Comparison of ENCODE assay signal across 13 cellular contexts in genomic region chr11:62242021-62242420, GRCh38. TPM values are rescaled to one million over a fixed set of nuclear protein-coding genes. Genes with fewer than 3 reads are reported as not detected.
A peak's percentile ranks its signal among the peaks of the same experiment; 100 is the strongest.
DNase-seq lines count a peak whose midpoint lies in the region; ATAC-seq and TF ChIP-seq lines count a peak whose summit lies in the region.
"Had no signal": no experiment of that assay in that cellular context is flagged by ENCODE, and none has a peak within 500 bp of the region (broad histone marks: within the 10 kb centered on the region; RNA-seq: fewer than 3 reads in every experiment).

A gene with protein sequence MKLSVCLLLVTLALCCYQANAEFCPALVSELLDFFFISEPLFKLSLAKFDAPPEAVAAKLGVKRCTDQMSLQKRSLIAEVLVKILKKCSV (plus strand): TSS chr11:62242239. CDS start chr11:62242308, 69 bp downstream.

- H3K4me1 Mint-ChIP-seq in stimulated activated naive B cell treated with anti-CD40 and anti-IgM and Interleukin-4, amounts not matched to agents 10 μg/mL and 1 μg/mL and 100 μg/mL, for 72 hours, result no peaks in the 10 kb centered on the region

- ATAC-seq in stimulated activated naive B cell treated with anti-CD40 and anti-IgM and Interleukin-4, amounts not matched to agents 10 μg/mL and 1 μg/mL and 100 μg/mL, for 72 hours (replicated peaks), result no peak
- ATAC-seq in GM21576 (IDR thresholded peaks at IDR 0.05; ENCODE audit: unreplicated experiment) (no peak), GM21737 (IDR thresholded peaks at IDR 0.05; ENCODE audit: unreplicated experiment) (no peak), GM18907 (IDR thresholded peaks at IDR 0.05; ENCODE audit: unreplicated experiment) (no peak)
- ATAC-seq: activated T-cell treated with anti-CD3 and anti-CD28 coated beads, Interleukin-2, amount 50 U/mL, for 4 hours had no signal

- DNase-seq in NCI-H1092 treated with DMSO at 0.1 percent for 48 hours (lab: John Stamatoyannopoulos, UW), result peak; percentile 91
- peak; percentile 91 for DNase-seq in SK-MEL-5 (ENCODE audit: low read depth, low spot score)
- peak; percentile 41 for DNase-seq in iPS-NIHi7 (ENCODE audit: extremely low spot score)
- no peak for DNase-seq in stimulated activated naive B cell treated with anti-CD40 and anti-IgM and Interleukin-4, amounts not matched to agents 10 μg/mL and 1 μg/mL and 100 μg/mL, for 72 hours
- DNase-seq: activated T-cell treated with anti-CD3 and anti-CD28 coated beads, Interleukin-2, amount 50 U/mL, for 4 hours; GOT3 had no signal

- no peak within 1 kb of the TSS for H3K27ac Mint-ChIP-seq in stimulated activated naive B cell treated with anti-CD40 and anti-IgM and Interleukin-4, amounts not matched to agents 10 μg/mL and 1 μg/mL and 100 μg/mL, for 72 hours

- H3K27ac ChIP-seq in C4-2B, result peak within 1 kb of the TSS; percentile 13
- H3K27ac ChIP-seq: BLaER1 had no signal

- peak; percentile 31 for TF ChIP-seq CTCF in C4-2B (conservative IDR thresholded peaks at IDR 0.05)

- no peaks in the 10 kb centered on the region for H3K9me3 Mint-ChIP-seq in stimulated activated naive B cell treated with anti-CD40 and anti-IgM and Interleukin-4, amounts not matched to agents 10 μg/mL and 1 μg/mL and 100 μg/mL, for 72 hours
- H3K9me3 Mint-ChIP-seq: activated T-cell treated with anti-CD3 and anti-CD28 coated beads, Interleukin-2, amount 50 U/mL, for 4 hours had no signal

- H3K27me3 Mint-ChIP-seq in stimulated activated naive B cell treated with anti-CD40 and anti-IgM and Interleukin-4, amounts not matched to agents 10 μg/mL and 1 μg/mL and 100 μg/mL, for 72 hours, result peaks cover 36 to 50% of the 10 kb centered on the region in 2 donors

- no peaks in the 10 kb centered on the region for H3K36me3 Mint-ChIP-seq in stimulated activated naive B cell treated with anti-CD40 and anti-IgM and Interleukin-4, amounts not matched to agents 10 μg/mL and 1 μg/mL and 100 μg/mL, for 72 hours

- H3K4me3 Mint-ChIP-seq in stimulated activated naive B cell treated with anti-CD40 and anti-IgM and Interleukin-4, amounts not matched to agents 10 μg/mL and 1 μg/mL and 100 μg/mL, for 72 hours, result no peak within 1 kb of the TSS
- H3K4me3 Mint-ChIP-seq: activated T-cell treated with anti-CD3 and anti-CD28 coated beads, Interleukin-2, amount 50 U/mL, for 4 hours had no signal

- in situ Hi-C loops in SK-MEL-5 (cut with HindIII; ENCODE audit: low pct_unique_long_range_greater_than_20kb, low sequenced_read_pairs), result no loop called here

RNA-seq across cellular contexts. Expression of the gene that starts here (rescaled TPM):
- total RNA-seq in SK-MEL-5 (2014; rRNA removed; shearing (Covaris generic)), result 4.5 and 6.0 TPM in 2 replicates
- 4.6 and 14.6 TPM in 2 replicates for polyA plus RNA-seq in SK-MEL-5 (2015; cell fraction: cytosol; rRNA removed)
- polyA plus RNA-seq in SK-MEL-5 (2015; cell fraction: nucleus; rRNA removed), result not detected in 2 replicates
- total RNA-seq: activated T-cell treated with anti-CD3 and anti-CD28 coated beads, Interleukin-2, amount 50 U/mL, for 4 hours; myocyte; NCI-H460 had no signal
